In the genomic region with DNA sequence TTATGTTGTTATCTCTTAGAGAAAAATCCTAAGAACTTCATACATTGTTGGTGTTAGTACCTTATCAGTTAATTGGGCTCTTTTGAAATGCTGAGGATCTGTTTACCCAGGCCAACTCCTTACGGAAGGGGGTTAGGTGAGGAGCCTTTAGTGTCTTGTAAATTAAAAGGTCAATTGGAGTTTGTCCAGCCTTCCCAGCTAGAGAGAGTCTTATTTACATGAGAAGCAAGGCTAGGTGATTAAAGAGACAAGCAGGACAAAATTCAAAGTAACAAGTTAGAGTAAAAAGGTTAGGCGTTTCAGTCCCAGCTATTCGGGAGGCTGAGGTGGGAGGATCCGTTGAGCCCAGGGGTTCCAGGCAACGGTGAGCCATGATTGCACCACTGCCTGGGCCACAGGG, we compare ENCODE assay signal across 8 cellular contexts. TPM values are rescaled to one million over a fixed set of nuclear protein-coding genes. Genes with fewer than 3 reads are reported as not detected.
"Had no signal": no experiment of that assay in that cellular context is flagged by ENCODE, and none has a peak within 500 bp of the region (broad histone marks: within the 10 kb centered on the region; RNA-seq: fewer than 3 reads in every experiment).

No MANE protein-coding gene starts in this region.

RNA-seq across cellular contexts. Expression of a gene that starts 50.4 kb away (rescaled TPM):
- total RNA-seq: activated CD4-positive, alpha-beta memory T cell treated with anti-CD3 and anti-CD28 coated beads for 36 hours; activated CD4-positive, alpha-beta T cell treated with anti-CD3 and anti-CD28 coated beads, Interleukin-2, amount 10 ng/mL, durations not matched to agents 7 days and 5 days; activated naive CD8-positive, alpha-beta T cell treated with anti-CD3 and anti-CD28 coated beads for 36 hours; activated T-cell treated with anti-CD3 and anti-CD28 coated beads, Interleukin-2, amount 50 U/mL, for 4 hours; SJCRH30; T-helper 1 cell treated with Interleukin-12 subunit alpha and Interleukin-12 subunit beta and Interleukin-4 antibody, amounts not matched to agents 30 ng/mL and 1 ng/mL, for 36 hours had no signal
- polyA plus RNA-seq: cardiac muscle cell, SK-N-SH had no signal
